Comparison of ENCODE assay signal across 25 cellular contexts in genomic region chr16:57966986-57967385, GRCh38. TPM values are rescaled to one million over a fixed set of nuclear protein-coding genes. Genes with fewer than 3 reads are reported as not detected.
"Had no signal": no experiment of that assay in that cellular context is flagged by ENCODE, and none has a peak within 500 bp of the region (broad histone marks: within the 10 kb centered on the region; RNA-seq: fewer than 3 reads in every experiment).

No MANE protein-coding gene starts in this region.

- DNase-seq: Karpas-422, KG1, NCI-H1092, NCI-H1105 treated with DMSO at 0.1 percent for 48 hours, NCI-H1436, NCI-H187, NCI-H2029, NCI-H2081 treated with DMSO at 0.1 percent for 48 hours, NCI-H2171, NCI-H226, NCI-H446, NCI-H510A, NCI-H524 treated with DMSO at 0.1 percent for 48 hours, NCI-H69, NCI-H774, PC-3, SHP77 treated with DMSO at 0.1 percent for 48 hours, SJCRH30, T-helper 1 cell had no signal

- H3K4me1 ChIP-seq: SJCRH30 had no signal

- H3K9me3 ChIP-seq: MG63, SJCRH30 had no signal

- ATAC-seq: Panc1, PC-3, SK-N-SH treated with all-trans-retinoic acid at 6 μM for 48 hours had no signal

- H3K36me3 ChIP-seq: MG63, SJCRH30 had no signal

- H3K4me3 ChIP-seq: MG63, SJCRH30 had no signal

- H3K27me3 ChIP-seq: MG63 had no signal

- H3K27ac ChIP-seq: RWPE1, SJCRH30 had no signal

RNA-seq across cellular contexts. Expression of gene CNGB1, which starts 3.9 kb away (rescaled TPM):
- total RNA-seq: HT-29, OCI-LY7, SJCRH30 had no signal
